1 cellular context compared by ENCODE assay signal in the genomic region with DNA sequence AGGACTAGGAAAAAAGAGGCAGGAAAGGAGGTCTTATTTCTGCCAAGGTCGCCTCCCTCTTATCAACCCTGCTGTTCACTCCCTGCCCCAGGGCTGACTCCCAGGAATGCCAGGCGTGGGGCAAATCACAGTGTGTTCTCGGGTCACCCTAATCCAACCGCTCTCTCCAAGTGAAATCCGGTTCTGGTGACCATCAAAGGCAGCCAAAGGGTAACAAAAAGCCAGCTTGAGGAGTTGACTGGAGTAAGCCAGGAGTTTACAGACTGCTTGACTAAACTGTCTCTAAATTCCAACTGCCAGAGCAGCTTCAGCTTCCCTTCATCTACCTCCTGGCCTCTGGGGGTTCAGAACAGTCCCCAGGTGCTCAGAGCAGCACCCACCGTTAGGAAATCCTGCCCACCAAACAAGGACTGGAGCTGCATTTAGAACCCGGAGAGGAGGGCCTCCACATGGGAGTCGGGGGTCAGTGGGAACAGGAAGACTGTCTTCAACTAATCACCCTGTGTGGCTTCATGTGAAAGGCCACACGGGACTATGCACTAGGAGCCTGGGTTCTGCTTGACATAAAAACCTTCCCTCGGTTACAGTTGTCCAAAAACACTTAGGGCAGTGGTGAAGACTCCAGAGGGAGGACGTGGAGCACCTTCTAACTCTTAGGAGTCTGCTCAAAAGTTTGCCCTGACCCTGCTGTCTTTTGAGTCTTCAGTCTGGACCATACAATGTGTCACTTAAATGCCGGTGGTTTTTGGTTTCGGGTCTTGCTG.
TF ChIP-seq lines count a peak whose summit lies in the region.

No MANE protein-coding gene starts in this region.

TF ChIP-seq in SK-N-SH treated with all-trans-retinoic acid at 6 μM for 48 hours, 23 proteins besides CTCF, POLR2A, EP300 and RAD21 (continued from another document):
- TF ChIP-seq, protein P1, sequence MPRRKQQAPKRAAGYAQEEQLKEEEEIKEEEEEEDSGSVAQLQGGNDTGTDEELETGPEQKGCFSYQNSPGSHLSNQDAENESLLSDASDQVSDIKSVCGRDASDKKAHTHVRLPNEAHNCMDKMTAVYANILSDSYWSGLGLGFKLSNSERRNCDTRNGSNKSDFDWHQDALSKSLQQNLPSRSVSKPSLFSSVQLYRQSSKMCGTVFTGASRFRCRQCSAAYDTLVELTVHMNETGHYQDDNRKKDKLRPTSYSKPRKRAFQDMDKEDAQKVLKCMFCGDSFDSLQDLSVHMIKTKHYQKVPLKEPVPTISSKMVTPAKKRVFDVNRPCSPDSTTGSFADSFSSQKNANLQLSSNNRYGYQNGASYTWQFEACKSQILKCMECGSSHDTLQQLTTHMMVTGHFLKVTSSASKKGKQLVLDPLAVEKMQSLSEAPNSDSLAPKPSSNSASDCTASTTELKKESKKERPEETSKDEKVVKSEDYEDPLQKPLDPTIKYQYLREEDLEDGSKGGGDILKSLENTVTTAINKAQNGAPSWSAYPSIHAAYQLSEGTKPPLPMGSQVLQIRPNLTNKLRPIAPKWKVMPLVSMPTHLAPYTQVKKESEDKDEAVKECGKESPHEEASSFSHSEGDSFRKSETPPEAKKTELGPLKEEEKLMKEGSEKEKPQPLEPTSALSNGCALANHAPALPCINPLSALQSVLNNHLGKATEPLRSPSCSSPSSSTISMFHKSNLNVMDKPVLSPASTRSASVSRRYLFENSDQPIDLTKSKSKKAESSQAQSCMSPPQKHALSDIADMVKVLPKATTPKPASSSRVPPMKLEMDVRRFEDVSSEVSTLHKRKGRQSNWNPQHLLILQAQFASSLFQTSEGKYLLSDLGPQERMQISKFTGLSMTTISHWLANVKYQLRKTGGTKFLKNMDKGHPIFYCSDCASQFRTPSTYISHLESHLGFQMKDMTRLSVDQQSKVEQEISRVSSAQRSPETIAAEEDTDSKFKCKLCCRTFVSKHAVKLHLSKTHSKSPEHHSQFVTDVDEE (CRISPR knock-in tag; IDR thresholded peaks at IDR 0.05): no peak
- no peak for TF ChIP-seq ZNF70 (CRISPR knock-in tag; IDR thresholded peaks at IDR 0.05)
- no peak for TF ChIP-seq ZNF8 (CRISPR knock-in tag; IDR thresholded peaks at IDR 0.05)
- TF ChIP-seq, protein P2, sequence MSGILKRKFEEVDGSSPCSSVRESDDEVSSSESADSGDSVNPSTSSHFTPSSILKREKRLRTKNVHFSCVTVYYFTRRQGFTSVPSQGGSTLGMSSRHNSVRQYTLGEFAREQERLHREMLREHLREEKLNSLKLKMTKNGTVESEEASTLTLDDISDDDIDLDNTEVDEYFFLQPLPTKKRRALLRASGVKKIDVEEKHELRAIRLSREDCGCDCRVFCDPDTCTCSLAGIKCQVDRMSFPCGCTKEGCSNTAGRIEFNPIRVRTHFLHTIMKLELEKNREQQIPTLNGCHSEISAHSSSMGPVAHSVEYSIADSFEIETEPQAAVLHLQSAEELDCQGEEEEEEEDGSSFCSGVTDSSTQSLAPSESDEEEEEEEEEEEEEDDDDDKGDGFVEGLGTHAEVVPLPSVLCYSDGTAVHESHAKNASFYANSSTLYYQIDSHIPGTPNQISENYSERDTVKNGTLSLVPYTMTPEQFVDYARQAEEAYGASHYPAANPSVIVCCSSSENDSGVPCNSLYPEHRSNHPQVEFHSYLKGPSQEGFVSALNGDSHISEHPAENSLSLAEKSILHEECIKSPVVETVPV (CRISPR knock-in tag; IDR thresholded peaks at IDR 0.05): no peak
- TF ChIP-seq ZFP30 (CRISPR knock-in tag; IDR thresholded peaks at IDR 0.05): no peak
- TF ChIP-seq CSDC2 (CRISPR knock-in tag; IDR thresholded peaks at IDR 0.05): no peak
